Comparison of ENCODE assay signal across 8 cellular contexts in the genomic region with DNA sequence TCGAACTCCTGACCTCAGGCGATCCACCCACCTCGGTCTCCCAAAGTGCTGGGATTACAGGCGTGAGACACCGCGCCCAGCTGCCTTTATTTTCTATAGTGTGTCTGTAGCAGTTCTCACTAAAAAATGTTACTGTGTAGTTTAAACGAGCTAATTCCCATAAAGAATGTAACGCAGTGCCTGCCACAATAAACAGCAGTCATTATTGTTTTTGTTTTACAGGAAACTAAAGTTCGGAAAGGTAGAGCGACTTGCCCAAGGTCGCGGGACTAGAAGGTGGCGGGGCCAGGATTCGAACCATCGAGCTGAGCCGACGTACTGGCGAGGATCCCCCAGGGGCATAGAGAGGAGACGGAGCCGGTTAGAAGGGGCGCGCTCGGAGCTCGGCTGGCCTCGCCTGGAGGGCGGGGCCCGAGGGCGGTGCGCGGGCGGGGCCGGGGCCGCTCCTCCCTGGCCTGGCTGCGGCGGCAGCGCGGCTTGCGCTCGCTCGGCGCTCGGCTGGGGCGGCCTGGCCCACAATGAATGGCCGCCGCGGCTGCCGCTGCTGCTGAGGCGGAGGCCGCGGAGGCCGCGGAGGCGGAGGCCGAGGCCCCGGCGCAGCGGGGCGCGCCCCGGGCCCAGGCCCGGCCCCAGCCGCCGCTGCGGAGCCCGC. TPM values are rescaled to one million over a fixed set of nuclear protein-coding genes. Genes with fewer than 3 reads are reported as not detected.
DNase-seq lines count a peak whose midpoint lies in the region; ATAC-seq and TF ChIP-seq lines count a peak whose summit lies in the region.

NACC1 (plus strand) TSS at position 493 of the 652 bp plus-strand sequence. CDS start 16,944 bp downstream, outside the sequence.

- ATAC-seq in GM21390 (IDR thresholded peaks at IDR 0.05; ENCODE audit: unreplicated experiment) (peak; percentile 55), esophagus mucosa (peak; percentile 85)
- peak; percentile 81 to 85 for ATAC-seq in activated T-cell treated with anti-CD3 and anti-CD28 coated beads, Interleukin-2, amount 50 U/mL, for 4 hours

- DNase-seq in CMK (ENCODE audit: low read depth) = peak; percentile 77
- DNase-seq in activated T-cell treated with anti-CD3 and anti-CD28 coated beads, Interleukin-2, amount 50 U/mL, for 4 hours = peak; percentile 85
- DNase-seq in stimulated activated CD8-positive, alpha-beta memory T cell treated with anti-CD3 and anti-CD28 coated beads, Interleukin-7, amount 100 ng/mL, for 24 hours (ENCODE audit: low read depth) = peak; percentile 70

- no peaks in the 10 kb centered on the region for H3K9me3 Mint-ChIP-seq in IgD-negative memory B cell
- no peaks in the 10 kb centered on the region for H3K9me3 Mint-ChIP-seq in activated T-cell treated with anti-CD3 and anti-CD28 coated beads, Interleukin-2, amount 50 U/mL, for 4 hours

- H3K4me3 ChIP-seq in muscle layer of duodenum (ENCODE audit: low read depth in 1 of 2, low read length in 2 of 2) = peak within 1 kb of the TSS; percentile 93 to 97

- H3K27ac ChIP-seq in muscle layer of duodenum (ENCODE audit: low read length) = peak within 1 kb of the TSS; percentile 87

- H3K27ac Mint-ChIP-seq in IgD-negative memory B cell = peak within 1 kb of the TSS; percentile 92 to 98 (median 92)

- peaks cover 32 to 36% (median 35%) of the 10 kb centered on the region in 3 donors for H3K4me1 Mint-ChIP-seq in IgD-negative memory B cell
- peaks cover 61% of the 10 kb centered on the region for H3K4me1 Mint-ChIP-seq in activated T-cell treated with anti-CD3 and anti-CD28 coated beads, Interleukin-2, amount 50 U/mL, for 4 hours (ENCODE audit: low read depth)

- peak within 1 kb of the TSS; percentile 93 to 99 (median 98) for H3K4me3 Mint-ChIP-seq in IgD-negative memory B cell
- H3K4me3 Mint-ChIP-seq in activated T-cell treated with anti-CD3 and anti-CD28 coated beads, Interleukin-2, amount 50 U/mL, for 4 hours = peak within 1 kb of the TSS; percentile 93

- H3K27me3 ChIP-seq in muscle layer of duodenum (ENCODE audit: low read depth, low read length) = no peaks in the 10 kb centered on the region

- H3K27me3 Mint-ChIP-seq in IgD-negative memory B cell = no peaks in the 10 kb centered on the region
- no peaks in the 10 kb centered on the region for H3K27me3 Mint-ChIP-seq in activated T-cell treated with anti-CD3 and anti-CD28 coated beads, Interleukin-2, amount 50 U/mL, for 4 hours (ENCODE audit: low read depth)

- H3K4me1 ChIP-seq in muscle layer of duodenum (ENCODE audit: control insufficient read depth in 1 of 2, insufficient read depth in 2 of 2, low read length in 2 of 2) = peaks cover 19 to 32% of the 10 kb centered on the region in 2 donors

- H3K36me3 ChIP-seq in muscle layer of duodenum (ENCODE audit: control insufficient read depth in 1 of 2, insufficient read depth in 2 of 2, low read length in 2 of 2) = peaks cover 0 to under 1% of the 10 kb centered on the region in 2 donors

- no peaks in the 10 kb centered on the region for H3K36me3 Mint-ChIP-seq in IgD-negative memory B cell
- peaks cover 11% of the 10 kb centered on the region for H3K36me3 Mint-ChIP-seq in activated T-cell treated with anti-CD3 and anti-CD28 coated beads, Interleukin-2, amount 50 U/mL, for 4 hours (ENCODE audit: insufficient read depth)

- no peaks in the 10 kb centered on the region for H3K9me3 ChIP-seq in muscle layer of duodenum (ENCODE audit: control insufficient read depth in 1 of 2, low read length in 2 of 2)

TF ChIP-seq in PFSK-1, 5 proteins besides CTCF, POLR2A, EP300 and RAD21:
- TF ChIP-seq TAF1 (IDR thresholded peaks at IDR 0.05; ENCODE audit: borderline replicate concordance, insufficient read depth, low read length) (peak; percentile 87), POLR2AphosphoS5 (IDR thresholded peaks at IDR 0.05; ENCODE audit: low read depth, low read length) (no peak), FOXP2 (optimal IDR thresholded peaks at IDR 0.05; ENCODE audit: borderline replicate concordance, extremely low read depth, extremely low read length, insufficient read depth) (peak; percentile 81), SIN3A (IDR thresholded peaks at IDR 0.05; ENCODE audit: borderline replicate concordance, insufficient read depth, low read length) (no peak)
- TF ChIP-seq, protein P1, sequence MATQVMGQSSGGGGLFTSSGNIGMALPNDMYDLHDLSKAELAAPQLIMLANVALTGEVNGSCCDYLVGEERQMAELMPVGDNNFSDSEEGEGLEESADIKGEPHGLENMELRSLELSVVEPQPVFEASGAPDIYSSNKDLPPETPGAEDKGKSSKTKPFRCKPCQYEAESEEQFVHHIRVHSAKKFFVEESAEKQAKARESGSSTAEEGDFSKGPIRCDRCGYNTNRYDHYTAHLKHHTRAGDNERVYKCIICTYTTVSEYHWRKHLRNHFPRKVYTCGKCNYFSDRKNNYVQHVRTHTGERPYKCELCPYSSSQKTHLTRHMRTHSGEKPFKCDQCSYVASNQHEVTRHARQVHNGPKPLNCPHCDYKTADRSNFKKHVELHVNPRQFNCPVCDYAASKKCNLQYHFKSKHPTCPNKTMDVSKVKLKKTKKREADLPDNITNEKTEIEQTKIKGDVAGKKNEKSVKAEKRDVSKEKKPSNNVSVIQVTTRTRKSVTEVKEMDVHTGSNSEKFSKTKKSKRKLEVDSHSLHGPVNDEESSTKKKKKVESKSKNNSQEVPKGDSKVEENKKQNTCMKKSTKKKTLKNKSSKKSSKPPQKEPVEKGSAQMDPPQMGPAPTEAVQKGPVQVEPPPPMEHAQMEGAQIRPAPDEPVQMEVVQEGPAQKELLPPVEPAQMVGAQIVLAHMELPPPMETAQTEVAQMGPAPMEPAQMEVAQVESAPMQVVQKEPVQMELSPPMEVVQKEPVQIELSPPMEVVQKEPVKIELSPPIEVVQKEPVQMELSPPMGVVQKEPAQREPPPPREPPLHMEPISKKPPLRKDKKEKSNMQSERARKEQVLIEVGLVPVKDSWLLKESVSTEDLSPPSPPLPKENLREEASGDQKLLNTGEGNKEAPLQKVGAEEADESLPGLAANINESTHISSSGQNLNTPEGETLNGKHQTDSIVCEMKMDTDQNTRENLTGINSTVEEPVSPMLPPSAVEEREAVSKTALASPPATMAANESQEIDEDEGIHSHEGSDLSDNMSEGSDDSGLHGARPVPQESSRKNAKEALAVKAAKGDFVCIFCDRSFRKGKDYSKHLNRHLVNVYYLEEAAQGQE (IDR thresholded peaks at IDR 0.05; ENCODE audit: insufficient read depth in 1 of 2, low read depth in 2 of 2, low read length in 2 of 2) = 0 out of 4 replicates have a peak, but pooled peaks of 1 of the 2 experiments have one; percentile 19
TF ChIP-seq in PFSK-1: peak in this region for 3.

RNA-seq across cellular contexts. Expression of gene NACC1, which starts in this region (rescaled TPM):
- polyA plus RNA-seq in IgD-negative memory B cell = 2.7 TPM
- 58.8 TPM for polyA plus RNA-seq in PFSK-1 (2012; ENCODE audit: insufficient read length, low read depth)
- 100 to 1,000 TPM; 127 to 137 (median 134) TPM for total RNA-seq in activated T-cell treated with anti-CD3 and anti-CD28 coated beads, Interleukin-2, amount 50 U/mL, for 4 hours
- total RNA-seq in esophagus mucosa = 40.0 TPM

Comparison
In these comparisons a context has a peak if more than half of its experiments do, and no peak if none do; other contexts are left out.
1. Peak in every context shown above with its lines: DNase-seq, ATAC-seq, H3K4me3 ChIP-seq and H3K27ac ChIP-seq.